ENCODE assay signal across 1 cellular context in the genomic region with DNA sequence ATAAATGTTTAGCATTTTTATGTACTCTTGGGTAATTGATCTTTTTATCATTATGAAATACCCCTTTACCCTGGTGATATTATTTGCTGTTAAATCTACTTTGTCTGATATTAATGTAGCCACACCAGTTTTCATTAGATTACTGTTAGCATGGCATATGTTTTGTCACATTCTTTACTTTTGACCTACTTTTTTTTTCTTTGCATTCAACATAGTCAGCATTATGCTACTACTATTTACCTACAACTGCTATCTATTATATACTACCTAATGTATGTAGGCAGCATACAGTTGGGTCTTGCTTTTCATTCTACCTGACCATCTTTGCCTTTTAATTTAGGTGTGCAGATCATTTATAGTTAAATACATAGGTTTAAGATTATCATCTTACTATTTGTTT.
TF ChIP-seq lines count a peak whose summit lies in the region.

No MANE protein-coding gene starts in this region.

TF ChIP-seq in HepG2, 621 proteins besides CTCF, POLR2A, EP300 and RAD21 (continued from another document):
- TF ChIP-seq, protein P1, sequence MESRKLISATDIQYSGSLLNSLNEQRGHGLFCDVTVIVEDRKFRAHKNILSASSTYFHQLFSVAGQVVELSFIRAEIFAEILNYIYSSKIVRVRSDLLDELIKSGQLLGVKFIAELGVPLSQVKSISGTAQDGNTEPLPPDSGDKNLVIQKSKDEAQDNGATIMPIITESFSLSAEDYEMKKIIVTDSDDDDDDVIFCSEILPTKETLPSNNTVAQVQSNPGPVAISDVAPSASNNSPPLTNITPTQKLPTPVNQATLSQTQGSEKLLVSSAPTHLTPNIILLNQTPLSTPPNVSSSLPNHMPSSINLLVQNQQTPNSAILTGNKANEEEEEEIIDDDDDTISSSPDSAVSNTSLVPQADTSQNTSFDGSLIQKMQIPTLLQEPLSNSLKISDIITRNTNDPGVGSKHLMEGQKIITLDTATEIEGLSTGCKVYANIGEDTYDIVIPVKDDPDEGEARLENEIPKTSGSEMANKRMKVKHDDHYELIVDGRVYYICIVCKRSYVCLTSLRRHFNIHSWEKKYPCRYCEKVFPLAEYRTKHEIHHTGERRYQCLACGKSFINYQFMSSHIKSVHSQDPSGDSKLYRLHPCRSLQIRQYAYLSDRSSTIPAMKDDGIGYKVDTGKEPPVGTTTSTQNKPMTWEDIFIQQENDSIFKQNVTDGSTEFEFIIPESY (CRISPR knock-in tag; IDR thresholded peaks at IDR 0.05), result no peak
- TF ChIP-seq THAP7 (CRISPR knock-in tag; IDR thresholded peaks at IDR 0.05) (no peak), MAFK (conservative IDR thresholded peaks at IDR 0.05 in 1 of 2, IDR thresholded peaks at IDR 0.05 in 1 of 2; ENCODE audit: low read length in 2 of 2) (peak; percentile 28 to 64; a peak in 3 of 4 replicates), HHEX (CRISPR knock-in tag; IDR thresholded peaks at IDR 0.05) (no peak), MAFF (IDR thresholded peaks at IDR 0.05; ENCODE audit: low read depth, low read length) (peak; percentile 57; the same call in 1 of the 2 replicates)
